In genomic region chr10:103527476-103527875, GRCh38 we compare ENCODE assay signal across 11 cellular contexts. TPM values are rescaled to one million over a fixed set of nuclear protein-coding genes. Genes with fewer than 3 reads are reported as not detected.
DNase-seq lines count a peak whose midpoint lies in the region; ATAC-seq, FAIRE-seq and TF ChIP-seq lines count a peak whose summit lies in the region.
"Not testable (repeated sequence)": the region's sequence is repeated elsewhere in the genome, so short reads cannot be mapped to it uniquely, and the experiment has no call there.
"Had no signal": no experiment of that assay in that cellular context is flagged by ENCODE, and none has a peak within 500 bp of the region (broad histone marks: within the 10 kb centered on the region; RNA-seq: fewer than 3 reads in every experiment).

No MANE protein-coding gene starts in this region.

- H3K79me2 ChIP-seq in GM23338 (replicated peaks; ENCODE audit: insufficient read depth); astrocyte (ENCODE audit: insufficient read depth, low read length): not testable (repeated sequence)

- not testable (repeated sequence) for FAIRE-seq in astrocyte (lab: Jason Lieb, UNC)

- in situ Hi-C loops in gastrocnemius medialis (cut with MboI; ENCODE audit: low sequenced_read_pairs in 4 of 4), result not testable (repeated sequence)

- CTCF ChIA-PET in AG04450 (lab: Charles Lee), result interaction anchor here (1.4 kb wide), 1 partner anchor 16 kb away, joined by 3 read pairs; no protein-coding TSS in a partner anchor

- intact Hi-C loops in gastrocnemius medialis (cut with DNase I; ENCODE audit: low total_unique reads), result not testable (repeated sequence)

- not testable (repeated sequence) for H3K27me3 Mint-ChIP-seq in GM23338 (ENCODE audit: insufficient read depth, low read depth, poor library complexity); astrocyte (ENCODE audit: low read depth, unreplicated experiment)

- H3K9ac ChIP-seq in HUES6 (ENCODE audit: low read length), result peak overlapping the region; percentile 12
- H3K9ac ChIP-seq in astrocyte (ENCODE audit: low read length), result not testable (repeated sequence)

- H3K9me2 ChIP-seq in GM23338 (ENCODE audit: insufficient read depth), result not testable (repeated sequence)

- not testable (repeated sequence) for H3K4me3 ChIP-seq in AG04450 (ENCODE audit: low read depth, low read length); GM23338; HUES6 (ENCODE audit: low read depth, low read length); astrocyte (ENCODE audit: insufficient read depth, low read depth, low read length); fibroblast of mammary gland (ENCODE audit: control insufficient read depth, low read depth, low read length); gastrocnemius medialis

- H3K9me3 Mint-ChIP-seq in GM23338 (peaks cover 31% of the 10 kb centered on the region), astrocyte (ENCODE audit: unreplicated experiment) (peaks cover 10% of the 10 kb centered on the region)

- H3K27ac Mint-ChIP-seq in GM23338, result not testable (repeated sequence)
- peak overlapping the region; percentile 83 for H3K27ac Mint-ChIP-seq in astrocyte (ENCODE audit: unreplicated experiment)

- H3F3A ChIP-seq in GM23338 (replicated peaks; ENCODE audit: low read depth), result not testable (repeated sequence)

- H3K27me3 ChIP-seq in AG04450 (ENCODE audit: control insufficient read depth, insufficient read depth, low read length); GM23338 (ENCODE audit: insufficient read depth); HUES6 (ENCODE audit: control insufficient read depth, insufficient read depth, low read length); gastrocnemius medialis: not testable (repeated sequence)
- H3K27me3 ChIP-seq in astrocyte (ENCODE audit: insufficient read depth, low read length), result peaks cover 26% of the 10 kb centered on the region

- TF ChIP-seq CTCF in AG04450 (IDR thresholded peaks at IDR 0.05; ENCODE audit: low read depth, low read length); GM23338 (conservative IDR thresholded peaks at IDR 0.05; ENCODE audit: low read depth in 2 of 2); astrocyte (IDR thresholded peaks at IDR 0.05; ENCODE audit: insufficient read depth, low read depth, low read length); fibroblast of mammary gland (conservative IDR thresholded peaks at IDR 0.05; ENCODE audit: control insufficient read depth, insufficient read depth, low read depth, low read length); gastrocnemius medialis (IDR thresholded peaks at IDR 0.05 in 4 of 5, conservative IDR thresholded peaks at IDR 0.05 in 1 of 5): not testable (repeated sequence)

- not testable (repeated sequence) for H3K9me3 ChIP-seq in AG04450 (ENCODE audit: control insufficient read depth, insufficient read depth, low read length); astrocyte (ENCODE audit: insufficient read depth, low read depth, low read length); gastrocnemius medialis
- H3K9me3 ChIP-seq in HUES6 (ENCODE audit: control insufficient read depth, insufficient read depth, low read depth, low read length), result peaks cover 29% of the 10 kb centered on the region

- not testable (repeated sequence) for TF ChIP-seq POLR2A in gastrocnemius medialis (IDR thresholded peaks at IDR 0.05)

- H3K36me3 Mint-ChIP-seq in GM23338 (ENCODE audit: low read depth); astrocyte (ENCODE audit: low read depth, unreplicated experiment): not testable (repeated sequence)

- not testable (repeated sequence) for H4K20me1 ChIP-seq in GM23338 (replicated peaks; ENCODE audit: insufficient read depth); astrocyte (ENCODE audit: insufficient read depth, low read length)

- H3K27ac ChIP-seq in AG04450 (ENCODE audit: low read depth, low read length); GM23338 (ENCODE audit: low read depth): not testable (repeated sequence)
- peak overlapping the region; percentile 86; the same call in 1 of the 2 replicates for H3K27ac ChIP-seq in HUES6 (ENCODE audit: low read depth, low read length)
- H3K27ac ChIP-seq in astrocyte (ENCODE audit: low read depth, low read length), result peak overlapping the region; percentile 12
- peak overlapping the region in 2 of 4 donors; percentile 3 to 15 for H3K27ac ChIP-seq in gastrocnemius medialis

- H2AFZ ChIP-seq in GM23338; astrocyte (ENCODE audit: low read depth, low read length): not testable (repeated sequence)

- not testable (repeated sequence) for H3K4me1 Mint-ChIP-seq in GM23338; astrocyte (ENCODE audit: low read depth, unreplicated experiment)

- POLR2A ChIA-PET in AG04450 (lab: Yijun Ruan, JAX), result not testable (repeated sequence)

- not testable (repeated sequence) for H3K4me3 Mint-ChIP-seq in GM23338; astrocyte (ENCODE audit: unreplicated experiment)

- H3K4me1 ChIP-seq in GM23338 (ENCODE audit: insufficient read depth); HUES6 (ENCODE audit: control insufficient read depth, insufficient read depth, low read length); astrocyte (ENCODE audit: insufficient read depth, low read length); gastrocnemius medialis: not testable (repeated sequence)

- peak; percentile 42 for DNase-seq in AG04450 (ENCODE audit: low read depth, low spot score)
- DNase-seq in GM23338 (ENCODE audit: low spot score), result peak; percentile 51
- peak; percentile 74 for DNase-seq in RKO (ENCODE audit: low spot score)
- peak; percentile 63 for DNase-seq in astrocyte (ENCODE audit: low read depth)
- DNase-seq in fibroblast of mammary gland (ENCODE audit: low read depth), result peak; percentile 43
- peak; percentile 25 for DNase-seq in kidney glomerular epithelial cell (lab: John Stamatoyannopoulos, UW)
- DNase-seq in gastrocnemius medialis, result peak in 1 of 2 donors; percentile 38

- H3K4me2 ChIP-seq in GM23338; astrocyte (ENCODE audit: low read length): not testable (repeated sequence)

- H3K36me3 ChIP-seq in GM23338 (ENCODE audit: insufficient read depth); HUES6 (ENCODE audit: control insufficient read depth, insufficient read depth, low read length); astrocyte (ENCODE audit: insufficient read depth, low read length); gastrocnemius medialis: not testable (repeated sequence)

- ATAC-seq in GM23338, result not testable (repeated sequence)
- ATAC-seq in gastrocnemius medialis, result peak; percentile 82 to 85

RNA-seq across cellular contexts. Expression of gene NEURL1, which starts 34.0 kb away (rescaled TPM):
- polyA plus RNA-seq in AG04450 (2011; rRNA removed) (0.67 and 0.82 TPM in 2 replicates), GM23338 (2016; fragmentation: Nextera tagmentation; extraction: Ambion mirVana) (0.71 and 0.82 TPM in 2 replicates)
- 0.65 and 0.97 TPM in 2 replicates for polyA minus RNA-seq in AG04450 (2011; rRNA and poly(A)+ RNA removed)
- total RNA-seq in GM23338 (2014; rRNA removed; shearing (Covaris generic)), result 1.1 and 3.8 TPM in 2 replicates
- total RNA-seq in astrocyte (1.4 and 1.5 TPM in 2 replicates), gastrocnemius medialis (100 to 1,000 TPM in 2 of 4 donors, 10 to 100 TPM in 2; 67.6 to 147 (median 110) TPM)

RNA-seq across cellular contexts. Expression of gene CALHM3, which starts 48.4 kb away (rescaled TPM):
- polyA plus RNA-seq in AG04450 (2011; rRNA removed) (not detected in 2 replicates), GM23338 (2016; fragmentation: Nextera tagmentation; extraction: Ambion mirVana) (0.19 TPM in 1 of 2 replicates, not detected in the other)
- not detected in 2 replicates for polyA minus RNA-seq in AG04450 (2011; rRNA and poly(A)+ RNA removed)
- 0.14 TPM in 1 of 2 replicates, not detected in the other for total RNA-seq in GM23338 (2014; rRNA removed; shearing (Covaris generic))
- total RNA-seq in astrocyte (not detected in 2 replicates), gastrocnemius medialis (not detected)
- total RNA-seq: activated naive CD4-positive, alpha-beta T cell treated with anti-CD3 and anti-CD28 coated beads for 36 hours; CD4-positive, alpha-beta T cell; sigmoid colon had no signal
- polyA plus RNA-seq: sigmoid colon had no signal

Comparison
In these comparisons a context has a peak if more than half of its experiments do, and no peak if none do; other contexts are left out.
1. RNA of gene NEURL1, which starts 34.0 kb away (total RNA-seq): 67.6 to 147 TPM in gastrocnemius medialis; 1.4 to 1.5 TPM in astrocyte and 1.1 to 3.8 TPM in GM23338; every median in the first group is over 10 times any median in the second.